22 cellular contexts compared by ENCODE assay signal in genomic region chr2:168622559-168622958, GRCh38.
DNase-seq lines count a peak whose midpoint lies in the region; ATAC-seq, FAIRE-seq and TF ChIP-seq lines count a peak whose summit lies in the region.
"Had no signal": no experiment of that assay in that cellular context is flagged by ENCODE, and none has a peak within 500 bp of the region (broad histone marks: within the 10 kb centered on the region; RNA-seq: fewer than 3 reads in every experiment).

No MANE protein-coding gene starts in this region.

- H2BK120ac ChIP-seq in mesenchymal stem cell (ENCODE audit: low read depth, low read length) = no peak overlapping the region

- H3K27ac Mint-ChIP-seq in astrocyte (ENCODE audit: unreplicated experiment) = no peak overlapping the region
- no peak overlapping the region for H3K27ac Mint-ChIP-seq in chondrocyte (ENCODE audit: unreplicated experiment)
- H3K27ac Mint-ChIP-seq: activated naive CD8-positive, alpha-beta T cell treated with anti-CD3 and anti-CD28 coated beads, Interleukin-2, amount 50 U/mL, for 24 hours; activated T-helper 2 cell treated with anti-CD3 and anti-CD28 coated beads, Interferon-gamma antibody, Interleukin-2, Interleukin-4, amounts not matched to agents 10 μg/mL and 5 μg/mL and 100 μg/mL, durations not matched to agents 14 hours and 24 hours and 36 hours; CD8-positive, alpha-beta T cell had no signal

- H2BK12ac ChIP-seq in mesenchymal stem cell (ENCODE audit: low read length in 2 of 2) = no peak overlapping the region

- H2BK5ac ChIP-seq in mesenchymal stem cell (ENCODE audit: low read depth, low read length, poor library complexity, severe bottlenecking) = no peak overlapping the region

- TF ChIP-seq CTCF in astrocyte (IDR thresholded peaks at IDR 0.05; ENCODE audit: insufficient read depth, low read depth, low read length) (no peak), chondrocyte (IDR thresholded peaks at IDR 0.05) (no peak)

- FAIRE-seq in GM18507 (lab: Jason Lieb, UNC) (peak; percentile 85), astrocyte (lab: Jason Lieb, UNC) (peak; percentile 26)
- FAIRE-seq: TTC549 had no signal

- no peak overlapping the region for H4K8ac ChIP-seq in mesenchymal stem cell (ENCODE audit: low read length)

- no peaks in the 10 kb centered on the region for H3K9me3 ChIP-seq in astrocyte (ENCODE audit: insufficient read depth, low read depth, low read length)
- H3K9me3 ChIP-seq in mesenchymal stem cell (ENCODE audit: control insufficient read depth, low read length) = no peaks in the 10 kb centered on the region
- H3K9me3 ChIP-seq: testis had no signal

- H3K36me3 Mint-ChIP-seq in astrocyte (ENCODE audit: low read depth, unreplicated experiment) = peaks cover 2% of the 10 kb centered on the region
- no peaks in the 10 kb centered on the region for H3K36me3 Mint-ChIP-seq in chondrocyte (ENCODE audit: low read depth)
- H3K36me3 Mint-ChIP-seq: CD8-positive, alpha-beta T cell had no signal

- H2BK15ac ChIP-seq in mesenchymal stem cell (ENCODE audit: low read depth, poor library complexity, severe bottlenecking) = no peak overlapping the region

- ATAC-seq in HG02840 (IDR thresholded peaks at IDR 0.05; ENCODE audit: low FRiP score, unreplicated experiment) = peak; percentile 68
- ATAC-seq: activated naive CD8-positive, alpha-beta T cell treated with anti-CD3 and anti-CD28 coated beads, Interleukin-2, amount 50 U/mL, for 24 hours; CD8-positive, alpha-beta T cell had no signal

- H3K4me2 ChIP-seq in astrocyte (ENCODE audit: low read length) = no peak overlapping the region
- no peak overlapping the region for H3K4me2 ChIP-seq in mesenchymal stem cell (ENCODE audit: low read length, poor library complexity, severe bottlenecking)

- no peaks in the 10 kb centered on the region for H3K79me2 ChIP-seq in astrocyte (ENCODE audit: insufficient read depth, low read length)

- H3K79me1 ChIP-seq in mesenchymal stem cell (replicated peaks; ENCODE audit: low read length, poor library complexity, severe bottlenecking) = peaks cover 8% of the 10 kb centered on the region

- H2AK5ac ChIP-seq in mesenchymal stem cell (ENCODE audit: low read length, severe bottlenecking) = no peak overlapping the region

- H3K23ac ChIP-seq in mesenchymal stem cell (ENCODE audit: low read length in 2 of 2) = no peak overlapping the region

- H3K9me3 Mint-ChIP-seq in astrocyte (ENCODE audit: unreplicated experiment) (peaks cover 12% of the 10 kb centered on the region), chondrocyte (ENCODE audit: low read depth) (peaks cover 12% of the 10 kb centered on the region)
- H3K9me3 Mint-ChIP-seq: activated naive CD8-positive, alpha-beta T cell treated with anti-CD3 and anti-CD28 coated beads, Interleukin-2, amount 50 U/mL, for 24 hours; activated T-helper 2 cell treated with anti-CD3 and anti-CD28 coated beads, Interferon-gamma antibody, Interleukin-2, Interleukin-4, amounts not matched to agents 10 μg/mL and 5 μg/mL and 100 μg/mL, durations not matched to agents 14 hours and 24 hours and 36 hours; CD8-positive, alpha-beta T cell had no signal

- H3K4me1 ChIP-seq in astrocyte (ENCODE audit: insufficient read depth, low read length) (no peaks in the 10 kb centered on the region), mesenchymal stem cell (ENCODE audit: control insufficient read depth, insufficient read depth, low read depth, low read length) (peaks cover 4% of the 10 kb centered on the region)
- H3K4me1 ChIP-seq: testis had no signal

- no peak overlapping the region for H3K4me3 Mint-ChIP-seq in astrocyte (ENCODE audit: unreplicated experiment)
- H3K4me3 Mint-ChIP-seq in chondrocyte (ENCODE audit: unreplicated experiment) = no peak overlapping the region
- H3K4me3 Mint-ChIP-seq: activated naive CD8-positive, alpha-beta T cell treated with anti-CD3 and anti-CD28 coated beads, Interleukin-2, amount 50 U/mL, for 24 hours; CD8-positive, alpha-beta T cell had no signal

- H3K27me3 ChIP-seq in astrocyte (ENCODE audit: insufficient read depth, low read length) (no peaks in the 10 kb centered on the region), mesenchymal stem cell (ENCODE audit: control insufficient read depth in 1 of 2, insufficient read depth in 1 of 2, low read length in 2 of 2) (no peaks in the 10 kb centered on the region)
- H3K27me3 ChIP-seq: testis had no signal

- no peak overlapping the region for H3K14ac ChIP-seq in mesenchymal stem cell (ENCODE audit: low read length in 2 of 2)

- no peak overlapping the region for H3K27ac ChIP-seq in astrocyte (ENCODE audit: low read depth, low read length)
- peak overlapping the region; percentile 75 for H3K27ac ChIP-seq in mesenchymal stem cell (ENCODE audit: low read length, poor library complexity, severe bottlenecking)
- H3K27ac ChIP-seq: epithelial cell of prostate, left ventricle myocardium inferior, testis had no signal

- H3K18ac ChIP-seq in mesenchymal stem cell (ENCODE audit: low read depth in 1 of 2, low read length in 2 of 2) = no peak overlapping the region

- DNase-seq in GM18507 (ENCODE audit: extremely low spot score, insufficient read length, low read depth) = no peak
- no peak for DNase-seq in astrocyte (ENCODE audit: low read depth)
- DNase-seq in mesenchymal stem cell = no peak
- DNase-seq in stimulated activated CD4-positive, alpha-beta T cell treated with anti-CD3 and anti-CD28 coated beads, Interleukin-4, amount 100 ng/mL, for 4 hours = no peak
- no peak for DNase-seq in stimulated activated naive CD4-positive, alpha-beta T cell treated with Interleukin-2 at 50 U/mL for 16 hours (lab: John Stamatoyannopoulos, UW)
- DNase-seq in chondrocyte (ENCODE audit: low spot score) = no peak
- no peak for DNase-seq in DMS79 treated with DMSO at 0.1 percent for 48 hours (lab: John Stamatoyannopoulos, UW)
- DNase-seq: activated CD4-positive, alpha-beta T cell treated with anti-CD3 and anti-CD28 coated beads for 48 hours; activated naive CD8-positive, alpha-beta T cell treated with anti-CD3 and anti-CD28 coated beads, Interleukin-2, amount 50 U/mL, for 24 hours; CD8-positive, alpha-beta T cell; dermis blood vessel endothelial cell; foreskin melanocyte; left ventricle myocardium inferior; NCI-H1417 treated with DMSO at 0.1 percent for 48 hours; NCI-H2171; NCI-H69; SHP77; testis had no signal

- WGBS in mesenchymal stem cell = no CpG with 5 or more reads among the region's 1 CpG

- H4K91ac ChIP-seq in mesenchymal stem cell (ENCODE audit: low read length) = no peak overlapping the region

- H3K4ac ChIP-seq in mesenchymal stem cell (ENCODE audit: low read depth in 1 of 2, low read length in 2 of 2) = no peak overlapping the region

- H3K36me3 ChIP-seq in astrocyte (ENCODE audit: insufficient read depth, low read length) = no peaks in the 10 kb centered on the region
- no peaks in the 10 kb centered on the region for H3K36me3 ChIP-seq in mesenchymal stem cell (ENCODE audit: control insufficient read depth in 1 of 2, insufficient read depth in 2 of 2, low read depth in 1 of 2, low read length in 2 of 2)
- H3K36me3 ChIP-seq: left ventricle myocardium inferior had no signal

- H3K4me1 Mint-ChIP-seq in astrocyte (ENCODE audit: low read depth, unreplicated experiment) (peaks cover 8% of the 10 kb centered on the region), chondrocyte (ENCODE audit: low read depth) (peaks cover 24% of the 10 kb centered on the region)

- no peak overlapping the region for H3K9ac ChIP-seq in astrocyte (ENCODE audit: low read length)
- no peak overlapping the region for H3K9ac ChIP-seq in mesenchymal stem cell (ENCODE audit: low read length)

- H2AFZ ChIP-seq in astrocyte (ENCODE audit: low read depth, low read length) (no peak overlapping the region), mesenchymal stem cell (ENCODE audit: low read depth, low read length) (no peak overlapping the region)

- no peaks in the 10 kb centered on the region for H3K27me3 Mint-ChIP-seq in astrocyte (ENCODE audit: low read depth, unreplicated experiment)
- H3K27me3 Mint-ChIP-seq in chondrocyte (ENCODE audit: low read depth) = no peaks in the 10 kb centered on the region
- H3K27me3 Mint-ChIP-seq: activated naive CD8-positive, alpha-beta T cell treated with anti-CD3 and anti-CD28 coated beads, Interleukin-2, amount 50 U/mL, for 24 hours had no signal

- H3K4me3 ChIP-seq in astrocyte (ENCODE audit: insufficient read depth, low read depth, low read length) (no peak overlapping the region), mesenchymal stem cell (ENCODE audit: insufficient read depth in 1 of 2, low read depth in 1 of 2, low read length in 2 of 2) (no peak overlapping the region)
- H3K4me3 ChIP-seq: left ventricle myocardium inferior, testis had no signal

- no peaks in the 10 kb centered on the region for H4K20me1 ChIP-seq in astrocyte (ENCODE audit: insufficient read depth, low read length)
